Comparison of ENCODE assay signal across 1 cellular context in genomic region chr7:137992042-137992737, GRCh38.
TF ChIP-seq lines count a peak whose summit lies in the region.

No MANE protein-coding gene starts in this region.

TF ChIP-seq in GM12878, 131 proteins besides CTCF, POLR2A, EP300 and RAD21 (continued from another document):
- TF ChIP-seq NKRF (conservative IDR thresholded peaks at IDR 0.05): no peak
- no peak for TF ChIP-seq ATF3 (IDR thresholded peaks at IDR 0.05; ENCODE audit: borderline replicate concordance, extremely low read depth, low read depth, low read length)
- TF ChIP-seq GATAD2B (conservative IDR thresholded peaks at IDR 0.05; ENCODE audit: low read depth): no peak
